1 cellular context compared by ENCODE assay signal in genomic region chr16:87580855-87581261, GRCh38.
TF ChIP-seq lines count a peak whose summit lies in the region.

No MANE protein-coding gene starts in this region.

TF ChIP-seq in IMR-90, 13 proteins besides CTCF, POLR2A, EP300 and RAD21 (continued from another document):
- TF ChIP-seq SMC3 (IDR thresholded peaks at IDR 0.05; ENCODE audit: low read depth, low read length) (no peak), BHLHE40 (IDR thresholded peaks at IDR 0.05; ENCODE audit: low read depth, low read length) (no peak), NFE2L2 (IDR thresholded peaks at IDR 0.05; ENCODE audit: low read depth, low read length) (no peak), RCOR1 (IDR thresholded peaks at IDR 0.05; ENCODE audit: insufficient replicate concordance, low read length) (no peak), CHD1 (IDR thresholded peaks at IDR 0.05; ENCODE audit: low read depth, low read length) (no peak), MAZ (IDR thresholded peaks at IDR 0.05; ENCODE audit: borderline replicate concordance, low read depth, low read length) (no peak), CEBPB (IDR thresholded peaks at IDR 0.05; ENCODE audit: low read depth, low read length) (peak; percentile 8; the same call in 1 of the 2 replicates), FOS (IDR thresholded peaks at IDR 0.05; ENCODE audit: low read depth, low read length) (peak; percentile 45; the same call in 1 of the 2 replicates), MXI1 (IDR thresholded peaks at IDR 0.05; ENCODE audit: borderline replicate concordance, low read depth, low read length) (no peak)
- TF ChIP-seq, protein P1, sequence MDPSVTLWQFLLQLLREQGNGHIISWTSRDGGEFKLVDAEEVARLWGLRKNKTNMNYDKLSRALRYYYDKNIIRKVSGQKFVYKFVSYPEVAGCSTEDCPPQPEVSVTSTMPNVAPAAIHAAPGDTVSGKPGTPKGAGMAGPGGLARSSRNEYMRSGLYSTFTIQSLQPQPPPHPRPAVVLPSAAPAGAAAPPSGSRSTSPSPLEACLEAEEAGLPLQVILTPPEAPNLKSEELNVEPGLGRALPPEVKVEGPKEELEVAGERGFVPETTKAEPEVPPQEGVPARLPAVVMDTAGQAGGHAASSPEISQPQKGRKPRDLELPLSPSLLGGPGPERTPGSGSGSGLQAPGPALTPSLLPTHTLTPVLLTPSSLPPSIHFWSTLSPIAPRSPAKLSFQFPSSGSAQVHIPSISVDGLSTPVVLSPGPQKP (IDR thresholded peaks at IDR 0.05; ENCODE audit: borderline replicate concordance, low read depth, low read length): no peak
TF ChIP-seq in IMR-90: peak in this region for 3.
